In the genomic region with DNA sequence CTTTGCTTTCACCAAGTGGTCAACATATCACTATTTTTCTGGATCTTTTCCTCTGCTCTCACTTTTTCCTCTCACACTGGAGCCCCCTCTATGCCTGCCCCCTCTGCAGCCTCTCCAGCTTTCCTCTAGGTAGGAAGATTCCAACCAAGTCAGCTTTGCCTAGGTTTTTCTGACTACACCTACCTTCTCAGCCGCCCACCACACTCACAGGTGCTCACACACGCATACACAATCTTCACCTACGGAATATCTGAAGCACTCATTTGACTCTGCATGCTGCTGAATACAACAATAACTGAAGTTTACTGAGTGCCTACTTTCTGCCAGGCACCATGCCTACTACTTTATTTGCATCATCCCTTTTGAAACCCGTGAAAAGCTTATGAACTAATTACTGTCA, we compare ENCODE assay signal across 15 cellular contexts.
DNase-seq lines count a peak whose midpoint lies in the region; ATAC-seq and FAIRE-seq lines count a peak whose summit lies in the region.
"Had no signal": no experiment of that assay in that cellular context is flagged by ENCODE, and none has a peak within 500 bp of the region (broad histone marks: within the 10 kb centered on the region; RNA-seq: fewer than 3 reads in every experiment).

No MANE protein-coding gene starts in this region.

- DNase-seq in activated T-cell treated with anti-CD3 and anti-CD28 coated beads, Interleukin-2, amount 50 U/mL, for 24 hours = no peak
- no peak for DNase-seq in activated T-cell treated with anti-CD3 and anti-CD28 coated beads, Interleukin-2, amount 50 U/mL, for 48 hours
- DNase-seq in activated naive CD8-positive, alpha-beta T cell treated with anti-CD3 and anti-CD28 coated beads for 36 hours = no peak
- DNase-seq in natural killer cell treated with Interleukin-12 subunit alpha and Interleukin-12 subunit beta and Interleukin-15 and Interleukin-18, amount 100 ng/mL, for 72 hours (ENCODE audit: low spot score) = no peak
- DNase-seq in urothelium cell line (ENCODE audit: low spot score) = no peak
- DNase-seq in NCI-H1048 (lab: John Stamatoyannopoulos, UW) = no peak
- DNase-seq: activated gamma-delta T cell treated with Interleukin-2 at 50 U/mL for 16 hours, EL, NCI-H1417 treated with DMSO at 0.1 percent for 48 hours, NCI-H526, right lobe of liver, upper lobe of right lung had no signal

- H3K27ac Mint-ChIP-seq in activated T-cell treated with anti-CD3 and anti-CD28 coated beads, Interleukin-2, amount 50 U/mL, for 24 hours = peak overlapping the region; percentile 90
- H3K27ac Mint-ChIP-seq in activated naive CD8-positive, alpha-beta T cell treated with anti-CD3 and anti-CD28 coated beads for 36 hours = peak overlapping the region; percentile 3
- peak overlapping the region; percentile 83 to 92 for H3K27ac Mint-ChIP-seq in natural killer cell treated with Interleukin-12 subunit alpha and Interleukin-12 subunit beta and Interleukin-15 and Interleukin-18, amount 100 ng/mL, for 72 hours

- no peak for FAIRE-seq in urothelium cell line (lab: Jason Lieb, UNC)

- ATAC-seq in HG02943 (IDR thresholded peaks at IDR 0.05; ENCODE audit: low read depth, unreplicated experiment) (peak; percentile 2), GM18858 (IDR thresholded peaks at IDR 0.05; ENCODE audit: unreplicated experiment) (no peak)
- no peak for ATAC-seq in natural killer cell treated with Interleukin-12 subunit alpha and Interleukin-12 subunit beta and Interleukin-15 and Interleukin-18, amount 100 ng/mL, for 72 hours
- ATAC-seq: Right ventricle myocardium inferior had no signal

- peaks cover 4% of the 10 kb centered on the region for H3K27me3 Mint-ChIP-seq in activated T-cell treated with anti-CD3 and anti-CD28 coated beads, Interleukin-2, amount 50 U/mL, for 24 hours
- no peaks in the 10 kb centered on the region for H3K27me3 Mint-ChIP-seq in activated naive CD8-positive, alpha-beta T cell treated with anti-CD3 and anti-CD28 coated beads for 36 hours
- no peaks in the 10 kb centered on the region for H3K27me3 Mint-ChIP-seq in natural killer cell treated with Interleukin-12 subunit alpha and Interleukin-12 subunit beta and Interleukin-15 and Interleukin-18, amount 100 ng/mL, for 72 hours

- H3K4me1 Mint-ChIP-seq in activated T-cell treated with anti-CD3 and anti-CD28 coated beads, Interleukin-2, amount 50 U/mL, for 24 hours (ENCODE audit: low read depth) = peaks cover 70% of the 10 kb centered on the region
- H3K4me1 Mint-ChIP-seq in activated naive CD8-positive, alpha-beta T cell treated with anti-CD3 and anti-CD28 coated beads for 36 hours = peaks cover 40% of the 10 kb centered on the region
- H3K4me1 Mint-ChIP-seq in natural killer cell treated with Interleukin-12 subunit alpha and Interleukin-12 subunit beta and Interleukin-15 and Interleukin-18, amount 100 ng/mL, for 72 hours (ENCODE audit: low read depth in 2 of 2) = peaks cover 59 to 71% of the 10 kb centered on the region in 2 donors

- H3K4me3 Mint-ChIP-seq in activated T-cell treated with anti-CD3 and anti-CD28 coated beads, Interleukin-2, amount 50 U/mL, for 24 hours = no peak overlapping the region
- no peak overlapping the region for H3K4me3 Mint-ChIP-seq in activated naive CD8-positive, alpha-beta T cell treated with anti-CD3 and anti-CD28 coated beads for 36 hours
- H3K4me3 Mint-ChIP-seq in natural killer cell treated with Interleukin-12 subunit alpha and Interleukin-12 subunit beta and Interleukin-15 and Interleukin-18, amount 100 ng/mL, for 72 hours = peak overlapping the region; percentile 84

- H3K9me3 Mint-ChIP-seq in activated T-cell treated with anti-CD3 and anti-CD28 coated beads, Interleukin-2, amount 50 U/mL, for 24 hours = no peaks in the 10 kb centered on the region
- H3K9me3 Mint-ChIP-seq in activated naive CD8-positive, alpha-beta T cell treated with anti-CD3 and anti-CD28 coated beads for 36 hours = no peaks in the 10 kb centered on the region
- H3K9me3 Mint-ChIP-seq in natural killer cell treated with Interleukin-12 subunit alpha and Interleukin-12 subunit beta and Interleukin-15 and Interleukin-18, amount 100 ng/mL, for 72 hours = no peaks in the 10 kb centered on the region

- H3K36me3 Mint-ChIP-seq in activated T-cell treated with anti-CD3 and anti-CD28 coated beads, Interleukin-2, amount 50 U/mL, for 24 hours (ENCODE audit: low read depth) = peaks cover 6% of the 10 kb centered on the region
- H3K36me3 Mint-ChIP-seq in activated naive CD8-positive, alpha-beta T cell treated with anti-CD3 and anti-CD28 coated beads for 36 hours = peaks cover 9% of the 10 kb centered on the region
- peaks cover 10% of the 10 kb centered on the region for H3K36me3 Mint-ChIP-seq in natural killer cell treated with Interleukin-12 subunit alpha and Interleukin-12 subunit beta and Interleukin-15 and Interleukin-18, amount 100 ng/mL, for 72 hours

Comparison
In these comparisons a context has a peak if more than half of its experiments do, and no peak if none do; other contexts are left out.
1. H3K27ac Mint-ChIP-seq: peak in every context shown above with its lines; median percentile 90 in activated T-cell treated with anti-CD3 and anti-CD28 coated beads, Interleukin-2, amount 50 U/mL, for 24 hours; 88 in natural killer cell treated with Interleukin-12 subunit alpha and Interleukin-12 subunit beta and Interleukin-15 and Interleukin-18, amount 100 ng/mL, for 72 hours; 3 in activated naive CD8-positive, alpha-beta T cell treated with anti-CD3 and anti-CD28 coated beads for 36 hours.